8 cellular contexts compared by ENCODE assay signal in the genomic region with DNA sequence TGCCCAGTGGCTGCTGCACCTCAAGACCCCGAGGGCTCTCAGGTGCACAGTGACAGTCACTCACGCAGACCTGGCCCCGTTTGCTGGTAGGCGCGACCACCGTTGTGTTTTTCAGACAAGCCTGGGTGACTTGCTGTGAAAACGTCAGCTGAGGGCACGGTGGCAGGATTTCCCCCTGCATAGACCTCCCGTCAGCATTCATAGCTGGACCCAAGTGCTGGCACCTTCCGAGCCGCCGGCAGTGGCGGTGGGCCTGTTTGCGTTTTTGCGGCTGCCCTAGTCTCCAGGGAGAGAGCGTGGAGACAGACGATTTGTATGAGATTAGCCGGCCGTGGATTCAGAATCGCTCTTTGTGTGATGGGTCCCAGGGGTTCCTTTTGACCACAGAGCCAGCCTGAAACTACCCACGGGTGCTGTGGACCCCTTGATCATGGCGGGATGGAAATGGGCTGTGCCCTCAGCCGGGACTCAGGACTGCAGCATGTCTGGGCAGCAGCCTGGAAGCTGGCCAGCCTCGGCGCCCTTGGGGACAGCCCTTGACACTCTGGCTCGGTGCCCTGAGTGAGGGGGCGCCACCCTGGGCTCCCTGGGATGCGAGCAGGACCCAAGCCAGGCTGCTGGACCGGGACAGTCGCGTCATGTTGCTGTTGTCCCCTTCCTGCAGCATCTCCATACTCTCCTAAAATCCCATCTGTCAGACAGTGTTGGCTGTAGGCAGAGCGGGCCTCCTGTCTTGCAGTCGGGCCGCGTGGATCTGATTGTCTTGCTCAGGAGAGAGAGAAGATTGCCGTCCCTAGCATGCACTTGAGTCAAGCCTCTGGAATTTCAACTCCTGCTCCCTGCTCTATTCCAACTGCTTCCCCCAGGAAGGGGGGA. TPM values are rescaled to one million over a fixed set of nuclear protein-coding genes. Genes with fewer than 3 reads are reported as not detected.
DNase-seq lines count a peak whose midpoint lies in the region; ATAC-seq, FAIRE-seq and TF ChIP-seq lines count a peak whose summit lies in the region.

No MANE protein-coding gene starts in this region.

- TF ChIP-seq RAD21 in HepG2 (CRISPR knock-in tag; IDR thresholded peaks at IDR 0.05), result no peak

- ATAC-seq in HepG2, result no peak

- H4K20me1 ChIP-seq in HepG2 (ENCODE audit: insufficient read depth, low read length), result peaks cover 47% of the 10 kb centered on the region

- H3K36me3 ChIP-seq in breast epithelium (no peaks in the 10 kb centered on the region), HepG2 (replicated peaks in 1 of 2; ENCODE audit: control insufficient read depth in 1 of 2, insufficient read depth in 2 of 2, low read length in 2 of 2) (peaks cover 4 to 26% of the 10 kb centered on the region in 2 experiments; a peak in 3 of 5 replicates), tibial artery (no peaks in the 10 kb centered on the region)

- TF ChIP-seq CTCF in HFF-Myc (IDR thresholded peaks at IDR 0.05; ENCODE audit: low read depth, low read length, missing control alignments) (no peak), breast epithelium (IDR thresholded peaks at IDR 0.05) (no peak), HepG2 (CRISPR knock-in tag; IDR thresholded peaks at IDR 0.05) (no peak), tibial artery (IDR thresholded peaks at IDR 0.05) (no peak)

- peaks cover 72% of the 10 kb centered on the region for H3K79me2 ChIP-seq in HepG2 (ENCODE audit: insufficient read depth, low read length)

- FAIRE-seq in HepG2 (lab: Jason Lieb, UNC), result no peak

- intact Hi-C loops in breast epithelium (cut with DNase I; ENCODE audit: low total_unique reads) (no loop called here), HepG2 (cut with micrococcal nuclease; ENCODE audit: unreplicated experiment) (no loop called here), tibial artery (cut with DNase I; ENCODE audit: low total_unique reads) (no loop called here)

- peak overlapping the region; percentile 11; the same call in 1 of the 2 replicates for H3K4me3 ChIP-seq in HFF-Myc (replicated peaks; ENCODE audit: low read depth, low read length)
- H3K4me3 ChIP-seq in breast epithelium, result peak overlapping the region; percentile 28 to 58 (median 28)
- no peak overlapping the region for H3K4me3 ChIP-seq in HepG2 (replicated peaks in 1 of 3; ENCODE audit: insufficient read depth in 1 of 3, low read depth in 2 of 3, low read length in 3 of 3)
- peak overlapping the region; percentile 5 to 25 for H3K4me3 ChIP-seq in tibial artery

- no TSS peak for BruUV-seq in HepG2 (replicated peaks; lab: Mats Ljungman, UMichigan)

- in situ Hi-C loops in HepG2 (cut with HindIII; ENCODE audit: extremely low pct_ligation_motif_present, low pct_unique_long_range_greater_than_20kb), result no loop called here

- WGBS in HepG2 (ENCODE audit: low lambda C conversion rate), result 94% methylated on average over 20 of the region's 36 CpGs

- H3K27me3 ChIP-seq in breast epithelium (no peaks in the 10 kb centered on the region), HepG2 (ENCODE audit: control insufficient read depth in 1 of 2, insufficient read depth in 2 of 2, low read length in 2 of 2) (no peaks in the 10 kb centered on the region), tibial artery (no peaks in the 10 kb centered on the region)

- no peak for TF ChIP-seq EP300 in HepG2 (IDR thresholded peaks at IDR 0.05; ENCODE audit: low read depth in 2 of 2, low read length in 2 of 2)
- TF ChIP-seq EP300 in HepG2 (CRISPR knock-in tag; IDR thresholded peaks at IDR 0.05; ENCODE audit: borderline replicate concordance), result no peak

- H3K9me3 ChIP-seq in breast epithelium, result no peaks in the 10 kb centered on the region
- no peaks in the 10 kb centered on the region for H3K9me3 ChIP-seq in HepG2 (ENCODE audit: low read length)
- no peaks in the 10 kb centered on the region for H3K9me3 ChIP-seq in tibial artery

- H3K4me2 ChIP-seq in HepG2 (ENCODE audit: low read depth, low read length), result no peak overlapping the region

- CTCF ChIA-PET in HepG2 (lab: Yijun Ruan, JAX; ENCODE audit: low intra/inter-chr PET ratio, low total read pairs), result no interaction called here

- TF ChIP-seq POLR2A in breast epithelium (IDR thresholded peaks at IDR 0.05), result no peak
- no peak for TF ChIP-seq POLR2A in HepG2 (IDR thresholded peaks at IDR 0.05; ENCODE audit: insufficient read depth in 1 of 2, low read depth in 2 of 2, low read length in 2 of 2)

- H2AFZ ChIP-seq in HepG2 (ENCODE audit: low read length), result no peak overlapping the region

- POLR2A ChIA-PET in HepG2 (lab: Yijun Ruan, JAX), result no interaction called here

- H3K27ac ChIP-seq in breast epithelium (peak overlapping the region; percentile 90 to 96), HepG2 (ENCODE audit: extremely low read length, insufficient read depth, low read length) (no peak overlapping the region), tibial artery (peak overlapping the region; percentile 66 to 74)

- peak; percentile 74 for DNase-seq in HFF-Myc (ENCODE audit: extremely low read depth, low read depth)
- no peak for DNase-seq in breast epithelium (ENCODE audit: low spot score in 2 of 2)
- DNase-seq in HepG2 (ENCODE audit: low spot score), result no peak
- DNase-seq in tibial artery, result peak in 1 of 2 donors; percentile 63
- no peak for DNase-seq in GM19238 (ENCODE audit: insufficient read length, low spot score)
- DNase-seq in NOMO-1 (lab: John Stamatoyannopoulos, UW; ENCODE audit: unreplicated experiment in 2 of 2), result no peak
- DNase-seq in NCI-H510A (lab: John Stamatoyannopoulos, UW), result no peak
- DNase-seq in GOT3 (lab: John Stamatoyannopoulos, UW), result no peak

- no peak overlapping the region for H3K9ac ChIP-seq in HepG2 (ENCODE audit: insufficient read depth, low read depth, low read length)

- H3K4me1 ChIP-seq in breast epithelium, result peaks cover 15 to 31% of the 10 kb centered on the region in 2 donors
- peaks cover 44% of the 10 kb centered on the region for H3K4me1 ChIP-seq in HepG2 (ENCODE audit: insufficient read depth, low read length)
- H3K4me1 ChIP-seq in tibial artery, result peaks cover 4 to 68% (median 39%) of the 10 kb centered on the region in 4 donors

TF ChIP-seq in HepG2, 621 proteins besides CTCF, POLR2A, EP300 and RAD21 (continues in another document):
- 0 out of 2 replicates have a peak, but pooled peaks have one; percentile 2 for TF ChIP-seq ZBTB33 (CRISPR knock-in tag; IDR thresholded peaks at IDR 0.05)

RNA-seq across cellular contexts. Expression of gene KDM4B, which starts 8.6 kb away (rescaled TPM):
- total RNA-seq in breast epithelium (10 to 100 TPM; 25.0 to 55.3 (median 40.3) TPM), HepG2 (2016; rRNA removed; fragmentation: Illumina TruSeq; extraction: Trizol) (4.4 and 4.9 TPM in 2 replicates)
- 8.2 and 11.5 TPM in 2 replicates for total RNA-seq in HepG2 (2016; cell fraction: cytosol; rRNA removed; fragmentation: Illumina TruSeq; extraction: Trizol; ENCODE audit: low read depth)
- total RNA-seq in HepG2 (2016; cell fraction: insoluble cytoplasmic fraction; rRNA removed; fragmentation: Illumina TruSeq; extraction: Trizol), result 3.5 and 4.9 TPM in 2 replicates
- total RNA-seq in HepG2 (2016; cell fraction: membrane; rRNA removed; fragmentation: Illumina TruSeq; extraction: Trizol), result 3.1 and 3.8 TPM in 2 replicates
- total RNA-seq in HepG2 (2016; cell fraction: nucleus; rRNA removed; fragmentation: Illumina TruSeq; extraction: Trizol), result 3.9 and 4.5 TPM in 2 replicates
- polyA plus RNA-seq in HepG2 (2011; rRNA removed), result 14.6 and 18.6 TPM in 2 replicates
- polyA plus RNA-seq in HepG2 (2011; cell fraction: cytosol; rRNA removed), result 6.9 and 11.2 TPM in 2 replicates
- polyA plus RNA-seq in HepG2 (2011; cell fraction: nucleus; rRNA removed), result 33.5 and 43.5 TPM in 2 replicates
- 13.7 TPM in 2 replicates for polyA plus RNA-seq in HepG2 (2012)
- 0.49 and 0.51 TPM in 2 replicates for polyA plus RNA-seq in HepG2 (2016; cell fraction: cytosol; fragmentation: Illumina TruSeq; extraction: Trizol; ENCODE audit: low read depth)
- 4.1 and 5.2 TPM in 2 replicates for polyA plus RNA-seq in HepG2 (2016; cell fraction: insoluble cytoplasmic fraction; fragmentation: Illumina TruSeq; extraction: Trizol; ENCODE audit: low read depth)
- 0.86 and 1.2 TPM in 2 replicates for polyA plus RNA-seq in HepG2 (2016; cell fraction: membrane; fragmentation: Illumina TruSeq; extraction: Trizol; ENCODE audit: low read depth)
- 7.8 and 9.0 TPM in 2 replicates for polyA plus RNA-seq in HepG2 (2016; cell fraction: nucleus; fragmentation: Illumina TruSeq; extraction: Trizol; ENCODE audit: insufficient read depth, low read depth)
- polyA minus RNA-seq in HepG2 (2011; rRNA and poly(A)+ RNA removed; ENCODE audit: low replicate concordance), result 27.9 and 166 TPM in 2 replicates
- 29.8 and 30.8 TPM in 2 replicates for polyA minus RNA-seq in HepG2 (2011; cell fraction: cytosol; rRNA and poly(A)+ RNA removed)
- polyA minus RNA-seq in HepG2 (2011; cell fraction: nucleus; rRNA and poly(A)+ RNA removed), result 29.2 and 30.7 TPM in 2 replicates

Comparison
In these comparisons a context has a peak if more than half of its experiments do, and no peak if none do; other contexts are left out.
1. H3K4me3 ChIP-seq: peak in HFF-Myc (single experiment), breast epithelium (3 of 3) and tibial artery (2 of 2); none in HepG2 (0 of 3).